ENCODE assay signal across 8 cellular contexts in the genomic region with DNA sequence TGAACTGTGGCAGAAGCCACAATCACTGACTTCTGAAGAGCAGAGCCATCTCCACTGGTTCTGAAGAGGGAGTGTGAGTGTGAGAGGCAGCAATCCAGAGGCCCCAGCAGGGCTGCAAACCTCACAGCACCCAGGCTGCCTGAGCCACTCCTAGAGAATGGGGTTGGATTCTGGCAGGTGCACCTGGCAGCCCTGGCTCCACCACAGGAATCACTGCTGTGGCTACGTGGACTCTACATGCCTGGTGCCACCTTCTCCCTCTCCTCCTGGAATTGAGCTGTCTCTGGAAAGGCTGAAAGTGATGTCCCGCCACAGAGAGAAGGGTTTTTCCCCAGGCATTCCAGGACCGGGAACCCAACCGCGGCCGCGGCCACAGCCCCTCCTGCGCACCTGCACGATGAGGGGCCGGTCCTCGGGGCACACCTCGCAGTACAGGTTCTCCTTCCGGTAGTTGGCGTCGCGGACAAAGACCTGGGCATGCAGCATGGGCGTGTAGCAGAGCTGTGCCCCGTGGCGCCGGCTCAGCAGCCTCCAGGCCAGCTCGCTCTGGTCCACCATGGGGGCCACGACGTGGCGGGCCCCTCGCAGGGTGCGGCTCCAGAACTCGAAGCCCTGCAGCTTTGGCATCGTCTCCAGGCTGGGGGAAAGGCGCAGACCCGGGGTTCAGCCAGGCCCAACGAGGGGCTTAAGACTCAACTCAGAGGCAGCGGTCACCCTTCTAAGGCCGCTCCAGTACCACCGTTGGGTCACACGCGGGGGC. TPM values are rescaled to one million over a fixed set of nuclear protein-coding genes. Genes with fewer than 3 reads are reported as not detected.
DNase-seq lines count a peak whose midpoint lies in the region; ATAC-seq, FAIRE-seq and TF ChIP-seq lines count a peak whose summit lies in the region.

No MANE protein-coding gene starts in this region.

- peaks cover 43 to 50% (median 46%) of the 10 kb centered on the region in 11 experiments for H3K36me3 ChIP-seq in BLaER1 treated with 17β-estradiol and CSF1 and Interleukin-3, amounts not matched to agents 10 nM and 100 nM
- H3K36me3 ChIP-seq in KMS-11 (ENCODE audit: insufficient read depth): peaks cover 10% of the 10 kb centered on the region
- H3K36me3 ChIP-seq in GM12878 (ENCODE audit: control insufficient read depth in 2 of 2, insufficient read depth in 2 of 2, low read length in 1 of 2): peaks cover 3 to 15% of the 10 kb centered on the region in 2 experiments; a peak in 3 of 4 replicates
- peaks cover 41% of the 10 kb centered on the region for H3K36me3 ChIP-seq in lower lobe of right lung

- POLR2A ChIA-PET in GM12878 (lab: Charles Lee): interaction anchor here (0.6 to 0.8 kb wide), 2 partner anchors 11 to 31 kb away, joined by 3 read pairs; no protein-coding TSS in a partner anchor

- no peak for TF ChIP-seq EP300 in GM12878 (IDR thresholded peaks at IDR 0.05; ENCODE audit: borderline replicate concordance in 1 of 2, control insufficient read depth in 1 of 2, low read depth in 2 of 2, low read length in 2 of 2)

- DNase-seq in GM12878 (ENCODE audit: low read depth, low spot score): no peak
- DNase-seq in lower lobe of right lung: no peak
- DNase-seq in HuH-7.5 (ENCODE audit: low spot score): no peak

- in situ Hi-C loops in GM12878 (cut with MboI): no loop called here

- 7% methylated on average over 36 of the region's 36 CpGs for WGBS in GM12878 (ENCODE audit: insufficient coverage, insufficient replicate concordance, low lambda C conversion rate, missing lambda C conversion rate)

- peaks cover 0 to 55% (median 49%) of the 10 kb centered on the region in 11 experiments; a peak in 18 of 22 replicates for H4K20me1 ChIP-seq in BLaER1 treated with 17β-estradiol and CSF1 and Interleukin-3, amounts not matched to agents 10 nM and 100 nM
- H4K20me1 ChIP-seq in KMS-11 (ENCODE audit: insufficient read depth) (no peaks in the 10 kb centered on the region), GM12878 (ENCODE audit: control insufficient read depth, insufficient read depth) (no peaks in the 10 kb centered on the region)

- BruUV-seq in GM12878 (replicated peaks; lab: Mats Ljungman, UMichigan): TSS peak; percentile 73

- no peaks in the 10 kb centered on the region for H3K27me3 ChIP-seq in BLaER1 treated with 17β-estradiol and CSF1 and Interleukin-3, amounts not matched to agents 10 nM and 100 nM
- H3K27me3 ChIP-seq in KMS-11 (ENCODE audit: insufficient read depth, low read depth) (no peaks in the 10 kb centered on the region), GM12878 (replicated peaks in 1 of 2; ENCODE audit: control insufficient read depth in 2 of 2, insufficient read depth in 2 of 2, low read length in 1 of 2) (no peaks in the 10 kb centered on the region), lower lobe of right lung (ENCODE audit: low read depth) (no peaks in the 10 kb centered on the region)

- peak overlapping the region; percentile 92 to 100 (median 98) for H3K4me2 ChIP-seq in BLaER1 treated with 17β-estradiol and CSF1 and Interleukin-3, amounts not matched to agents 10 nM and 100 nM
- H3K4me2 ChIP-seq in KMS-11 (peak overlapping the region; percentile 98), GM12878 (ENCODE audit: control insufficient read depth, insufficient read depth) (peak overlapping the region; percentile 82)

- H2AFZ ChIP-seq in KMS-11 (ENCODE audit: low read depth) (no peak overlapping the region), GM12878 (ENCODE audit: control insufficient read depth, low read depth, low read length) (no peak overlapping the region; the same call in 1 of the 2 replicates)

- TF ChIP-seq RAD21 in GM12878 (IDR thresholded peaks at IDR 0.05; ENCODE audit: insufficient read depth, low read depth, low read length): no peak

- CTCF ChIA-PET in GM12878 (lab: Yijun Ruan, JAX): interaction anchor here (0.7 to 1.0 kb wide), 2 partner anchors 34 to 101 kb away, joined by 3 to 4 read pairs; no protein-coding TSS in a partner anchor

- RAD21 ChIA-PET in GM12878 (lab: Charles Lee; ENCODE audit: unreplicated experiment): no interaction called here

- peak overlapping the region; percentile 94 to 99 (median 97) for H3K9ac ChIP-seq in BLaER1 treated with 17β-estradiol and CSF1 and Interleukin-3, amounts not matched to agents 10 nM and 100 nM
- H3K9ac ChIP-seq in KMS-11 (peak overlapping the region; percentile 85), GM12878 (ENCODE audit: control insufficient read depth, insufficient read depth, low read length) (peak overlapping the region; percentile 90)

- intact Hi-C loops in GM12878 (cut with micrococcal nuclease; ENCODE audit: unreplicated experiment) (no loop called here), lower lobe of right lung (cut with DNase I) (no loop called here)

- H3K79me2 ChIP-seq in KMS-11 (ENCODE audit: insufficient read depth, low read depth) (peaks cover 13% of the 10 kb centered on the region), GM12878 (ENCODE audit: control insufficient read depth, insufficient read depth, low read length) (peaks cover 20% of the 10 kb centered on the region)

- H3K4me3 ChIP-seq in BLaER1 treated with 17β-estradiol and CSF1 and Interleukin-3, amounts not matched to agents 10 nM and 100 nM: peak overlapping the region; percentile 84 to 99 (median 98)
- H3K4me3 ChIP-seq in KMS-11 (IDR thresholded peaks at IDR 0.05; ENCODE audit: insufficient read depth, low read depth, low read length) (no peak overlapping the region), GM12878 (peak overlapping the region; percentile 90), lower lobe of right lung (peak overlapping the region; percentile 94)

- no peak for FAIRE-seq in GM12878 (lab: Jason Lieb, UNC)

- peak overlapping the region; percentile 90 to 96 (median 94) for H3K27ac ChIP-seq in BLaER1 treated with 17β-estradiol and CSF1 and Interleukin-3, amounts not matched to agents 10 nM and 100 nM
- H3K27ac ChIP-seq in KMS-11 (peak overlapping the region; percentile 46), GM12878 (ENCODE audit: control insufficient read depth, insufficient read depth) (peak overlapping the region; percentile 65), lower lobe of right lung (peak overlapping the region; percentile 94)

- SMC1A ChIA-PET in GM12878 (lab: Charles Lee; ENCODE audit: uncharacterized antibody, unreplicated experiment): interaction anchor here (2.2 kb wide), 1 partner anchor 27 kb away, joined by 5 read pairs; a partner anchor contains a TSS

- H3K4me1 ChIP-seq in BLaER1 treated with 17β-estradiol and CSF1 and Interleukin-3, amounts not matched to agents 10 nM and 100 nM: peaks cover 27 to 49% (median 42%) of the 10 kb centered on the region in 10 experiments
- H3K4me1 ChIP-seq in KMS-11 (ENCODE audit: low read depth, poor library complexity, severe bottlenecking) (peaks cover 14% of the 10 kb centered on the region), GM12878 (ENCODE audit: control insufficient read depth, insufficient read depth, low read length) (peaks cover 8% of the 10 kb centered on the region), lower lobe of right lung (peaks cover 26% of the 10 kb centered on the region)

- peak; percentile 70 for ATAC-seq in GM12878
- peak; percentile 45 to 49 for ATAC-seq in lower lobe of right lung
- no peak for ATAC-seq in GM19395 (IDR thresholded peaks at IDR 0.05; ENCODE audit: unreplicated experiment)
- ATAC-seq in GM21360 (IDR thresholded peaks at IDR 0.05; ENCODE audit: unreplicated experiment): no peak
- ATAC-seq in HG02571 (IDR thresholded peaks at IDR 0.05; ENCODE audit: unreplicated experiment): no peak

- no peaks in the 10 kb centered on the region for H3K9me3 ChIP-seq in BLaER1 treated with 17β-estradiol and CSF1 and Interleukin-3, amounts not matched to agents 10 nM and 100 nM (replicated peaks in 1 of 11)
- H3K9me3 ChIP-seq in GM12878 (replicated peaks; ENCODE audit: control insufficient read depth, insufficient read depth, low read length) (no peaks in the 10 kb centered on the region), lower lobe of right lung (no peaks in the 10 kb centered on the region)

- TF ChIP-seq CTCF in KMS-11 (conservative IDR thresholded peaks at IDR 0.05; ENCODE audit: low read depth, low read length) (no peak), GM12878 (IDR thresholded peaks at IDR 0.05 in 2 of 3, conservative IDR thresholded peaks at IDR 0.05 in 1 of 3; ENCODE audit: control insufficient read depth in 2 of 3, extremely low read depth in 1 of 3, insufficient read depth in 1 of 3, low read depth in 3 of 3, low read length in 3 of 3) (no peak), lower lobe of right lung (IDR thresholded peaks at IDR 0.05) (no peak)

- no peak for TF ChIP-seq POLR2A in GM12878 (IDR thresholded peaks at IDR 0.05; ENCODE audit: low read depth, low read length)

RNA-seq across cellular contexts. Expression of a gene that starts 1.0 kb away (rescaled TPM):
- 56.8 and 75.9 TPM in 2 replicates for total RNA-seq in GM12878 (2013; cell fraction: nucleolus; rRNA removed)
- total RNA-seq in GM12878 (2014; rRNA removed) (107 and 132 TPM in 2 replicates), GM12878 (2014; rRNA removed; fragmentation: Illumina TruSeq; extraction: Trizol) (43.3 and 50.3 TPM in 2 replicates), GM12878 (2021) (137 and 157 TPM in 2 replicates), lower lobe of right lung (85.1 TPM)
- polyA plus RNA-seq in GM12878 (2011; ENCODE audit: low read depth): 52.5 TPM
- polyA plus RNA-seq in GM12878 (2011; rRNA removed) (21.0 and 42.6 TPM in 2 replicates), GM12878 (2014; fragmentation: Illumina TruSeq; extraction: Trizol) (13.8 and 46.5 TPM in 2 replicates), GM12878 (2014; fragmentation: Nextera tagmentation; extraction: Ambion mirVana) (10 to 100 TPM in 1 of 2 experiments, 1 to 10 TPM in 1; 6.1 to 15.3 TPM), GM12878 (2014; rRNA removed) (147 and 155 TPM in 2 replicates), GM12878 (2016; fragmentation: Nextera tagmentation; extraction: Ambion mirVana) (10 to 100 TPM in 1 of 2 experiments, 1 to 10 TPM in 1; 9.7 to 25.4 TPM)
- polyA plus RNA-seq in GM12878 (2011; cell fraction: cytosol; rRNA removed): 77.7 and 101 TPM in 2 replicates
- 285 and 360 TPM in 2 replicates for polyA plus RNA-seq in GM12878 (2011; cell fraction: nucleus; rRNA removed)
- 61.7 and 71.7 TPM in 2 replicates for polyA plus RNA-seq in GM12878 (2012)
- polyA minus RNA-seq in GM12878 (2011; rRNA and poly(A)+ RNA removed): 23.4 and 40.3 TPM in 2 replicates
- 25.4 and 29.1 TPM in 2 replicates for polyA minus RNA-seq in GM12878 (2011; cell fraction: cytosol; rRNA and poly(A)+ RNA removed)
- 63.5 and 104 TPM in 2 replicates for polyA minus RNA-seq in GM12878 (2011; cell fraction: nucleus; rRNA and poly(A)+ RNA removed)

RNA-seq across cellular contexts. Expression of a gene that starts 12.9 kb away (rescaled TPM):
- total RNA-seq in GM12878 (2013; cell fraction: nucleolus; rRNA removed): 41.6 and 44.7 TPM in 2 replicates
- total RNA-seq in GM12878 (2014; rRNA removed) (110 and 131 TPM in 2 replicates), GM12878 (2014; rRNA removed; fragmentation: Illumina TruSeq; extraction: Trizol) (35.1 and 37.1 TPM in 2 replicates), GM12878 (2021) (113 and 122 TPM in 2 replicates), lower lobe of right lung (71.5 TPM)
- polyA plus RNA-seq in GM12878 (2011; ENCODE audit: low read depth): 21.3 TPM
- polyA plus RNA-seq in GM12878 (2011; rRNA removed) (14.3 and 53.3 TPM in 2 replicates), GM12878 (2014; fragmentation: Illumina TruSeq; extraction: Trizol) (7.5 and 32.8 TPM in 2 replicates), GM12878 (2014; fragmentation: Nextera tagmentation; extraction: Ambion mirVana) (10 to 100 TPM in 1 of 2 experiments, 1 to 10 TPM in 1; 2.2 to 11.5 TPM), GM12878 (2014; rRNA removed) (102 and 119 TPM in 2 replicates), GM12878 (2016; fragmentation: Nextera tagmentation; extraction: Ambion mirVana) (100 to 1,000 TPM; 119 to 146 TPM)
- 65.9 and 98.5 TPM in 2 replicates for polyA plus RNA-seq in GM12878 (2011; cell fraction: cytosol; rRNA removed)
- 198 and 262 TPM in 2 replicates for polyA plus RNA-seq in GM12878 (2011; cell fraction: nucleus; rRNA removed)
- 41.2 and 44.0 TPM in 2 replicates for polyA plus RNA-seq in GM12878 (2012)
- 50.1 and 72.3 TPM in 2 replicates for polyA minus RNA-seq in GM12878 (2011; rRNA and poly(A)+ RNA removed)
- polyA minus RNA-seq in GM12878 (2011; cell fraction: cytosol; rRNA and poly(A)+ RNA removed): 44.1 and 45.0 TPM in 2 replicates
- 42.7 and 84.3 TPM in 2 replicates for polyA minus RNA-seq in GM12878 (2011; cell fraction: nucleus; rRNA and poly(A)+ RNA removed)

RNA-seq across cellular contexts. Expression of a gene that starts 13.0 kb away (rescaled TPM):
- 23.5 and 23.7 TPM in 2 replicates for total RNA-seq in GM12878 (2013; cell fraction: nucleolus; rRNA removed)
- total RNA-seq in GM12878 (2014; rRNA removed) (14.5 and 14.8 TPM in 2 replicates), GM12878 (2014; rRNA removed; fragmentation: Illumina TruSeq; extraction: Trizol) (5.2 and 7.8 TPM in 2 replicates), GM12878 (2021) (17.7 and 19.6 TPM in 2 replicates), lower lobe of right lung (35.1 TPM)
- polyA plus RNA-seq in GM12878 (2011; ENCODE audit: low read depth): 10.9 TPM
- polyA plus RNA-seq in GM12878 (2011; rRNA removed) (4.4 and 7.1 TPM in 2 replicates), GM12878 (2014; fragmentation: Illumina TruSeq; extraction: Trizol) (1.3 and 7.2 TPM in 2 replicates), GM12878 (2014; fragmentation: Nextera tagmentation; extraction: Ambion mirVana) (under 1 TPM; 0.10 to 0.93 TPM), GM12878 (2014; rRNA removed) (19.0 and 22.4 TPM in 2 replicates), GM12878 (2016; fragmentation: Nextera tagmentation; extraction: Ambion mirVana) (1 to 10 TPM; 1.6 to 2.6 TPM)
- polyA plus RNA-seq in GM12878 (2011; cell fraction: cytosol; rRNA removed): 6.6 and 12.0 TPM in 2 replicates
- polyA plus RNA-seq in GM12878 (2011; cell fraction: nucleus; rRNA removed): 83.6 and 89.3 TPM in 2 replicates
- polyA plus RNA-seq in GM12878 (2012): 20.4 and 23.3 TPM in 2 replicates
- polyA minus RNA-seq in GM12878 (2011; rRNA and poly(A)+ RNA removed): 2.4 and 4.8 TPM in 2 replicates
- 2.9 and 4.4 TPM in 2 replicates for polyA minus RNA-seq in GM12878 (2011; cell fraction: cytosol; rRNA and poly(A)+ RNA removed)
- polyA minus RNA-seq in GM12878 (2011; cell fraction: nucleus; rRNA and poly(A)+ RNA removed): 8.1 and 8.2 TPM in 2 replicates

RNA-seq across cellular contexts. Expression of a gene that starts 27.1 kb away (rescaled TPM):
- 13.4 and 14.9 TPM in 2 replicates for total RNA-seq in GM12878 (2013; cell fraction: nucleolus; rRNA removed)
- total RNA-seq in GM12878 (2014; rRNA removed) (80.8 and 85.8 TPM in 2 replicates), GM12878 (2014; rRNA removed; fragmentation: Illumina TruSeq; extraction: Trizol) (32.4 and 39.9 TPM in 2 replicates), GM12878 (2021) (110 and 119 TPM in 2 replicates), lower lobe of right lung (133 TPM)
- polyA plus RNA-seq in GM12878 (2011; ENCODE audit: low read depth): 79.4 TPM
- polyA plus RNA-seq in GM12878 (2011; rRNA removed) (29.9 and 66.6 TPM in 2 replicates), GM12878 (2014; fragmentation: Illumina TruSeq; extraction: Trizol) (45.6 and 92.0 TPM in 2 replicates), GM12878 (2014; fragmentation: Nextera tagmentation; extraction: Ambion mirVana) (10 to 100 TPM; 12.3 to 44.8 TPM), GM12878 (2014; rRNA removed) (128 and 151 TPM in 2 replicates), GM12878 (2016; fragmentation: Nextera tagmentation; extraction: Ambion mirVana) (100 to 1,000 TPM; 122 to 139 TPM)
- 188 and 195 TPM in 2 replicates for polyA plus RNA-seq in GM12878 (2011; cell fraction: cytosol; rRNA removed)
- 136 and 154 TPM in 2 replicates for polyA plus RNA-seq in GM12878 (2011; cell fraction: nucleus; rRNA removed)
- polyA plus RNA-seq in GM12878 (2012): 73.6 and 79.6 TPM in 2 replicates
- 53.5 and 69.9 TPM in 2 replicates for polyA minus RNA-seq in GM12878 (2011; rRNA and poly(A)+ RNA removed)
- 23.2 and 25.8 TPM in 2 replicates for polyA minus RNA-seq in GM12878 (2011; cell fraction: cytosol; rRNA and poly(A)+ RNA removed)
- 21.6 and 34.3 TPM in 2 replicates for polyA minus RNA-seq in GM12878 (2011; cell fraction: nucleus; rRNA and poly(A)+ RNA removed)

RNA-seq across cellular contexts. Expression of a gene that starts 33.1 kb away (rescaled TPM):
- total RNA-seq in GM12878 (2013; cell fraction: nucleolus; rRNA removed): 2.7 and 4.9 TPM in 2 replicates
- total RNA-seq in GM12878 (2014; rRNA removed): 23.5 and 29.8 TPM in 2 replicates
- 9.0 and 9.2 TPM in 2 replicates for total RNA-seq in GM12878 (2014; rRNA removed; fragmentation: Illumina TruSeq; extraction: Trizol)
- 14.6 and 16.2 TPM in 2 replicates for total RNA-seq in GM12878 (2021)
- polyA plus RNA-seq in GM12878 (2011; ENCODE audit: low read depth): 0.71 TPM
- 1.2 and 4.2 TPM in 2 replicates for polyA plus RNA-seq in GM12878 (2011; rRNA removed)
- 4.7 and 7.5 TPM in 2 replicates for polyA plus RNA-seq in GM12878 (2011; cell fraction: cytosol; rRNA removed)
- polyA plus RNA-seq in GM12878 (2011; cell fraction: nucleus; rRNA removed): 33.2 and 47.4 TPM in 2 replicates
- 3.4 and 4.9 TPM in 2 replicates for polyA plus RNA-seq in GM12878 (2012)
- polyA plus RNA-seq in GM12878 (2014; fragmentation: Illumina TruSeq; extraction: Trizol): 2.8 and 9.8 TPM in 2 replicates
- under 1 TPM; 0.11 to 0.16 TPM for polyA plus RNA-seq in GM12878 (2014; fragmentation: Nextera tagmentation; extraction: Ambion mirVana)
- 32.9 and 39.8 TPM in 2 replicates for polyA plus RNA-seq in GM12878 (2014; rRNA removed)
- polyA plus RNA-seq in GM12878 (2016; fragmentation: Nextera tagmentation; extraction: Ambion mirVana): 1 to 10 TPM; 1.7 TPM
- 0.44 and 1.0 TPM in 2 replicates for polyA minus RNA-seq in GM12878 (2011; rRNA and poly(A)+ RNA removed)
- polyA minus RNA-seq in GM12878 (2011; cell fraction: cytosol; rRNA and poly(A)+ RNA removed): 3.1 TPM in 1 of 2 replicates, not detected in the other
- 2.3 and 4.8 TPM in 2 replicates for polyA minus RNA-seq in GM12878 (2011; cell fraction: nucleus; rRNA and poly(A)+ RNA removed)
- total RNA-seq in lower lobe of right lung: 2.8 TPM

Comparison
In these comparisons a context has a peak if more than half of its experiments do, and no peak if none do; other contexts are left out.
1. ATAC-seq: peak in GM12878 (single experiment) and lower lobe of right lung (2 of 2); none in GM19395 (single experiment), GM21360 (single experiment) and HG02571 (single experiment).
2. Peak in every context shown above with its lines, with median percentiles within 50 percentile points of each other: H3K27ac ChIP-seq, H3K4me2 ChIP-seq and H3K9ac ChIP-seq.